ENCODE assay signal across 2 cellular contexts in the genomic region with DNA sequence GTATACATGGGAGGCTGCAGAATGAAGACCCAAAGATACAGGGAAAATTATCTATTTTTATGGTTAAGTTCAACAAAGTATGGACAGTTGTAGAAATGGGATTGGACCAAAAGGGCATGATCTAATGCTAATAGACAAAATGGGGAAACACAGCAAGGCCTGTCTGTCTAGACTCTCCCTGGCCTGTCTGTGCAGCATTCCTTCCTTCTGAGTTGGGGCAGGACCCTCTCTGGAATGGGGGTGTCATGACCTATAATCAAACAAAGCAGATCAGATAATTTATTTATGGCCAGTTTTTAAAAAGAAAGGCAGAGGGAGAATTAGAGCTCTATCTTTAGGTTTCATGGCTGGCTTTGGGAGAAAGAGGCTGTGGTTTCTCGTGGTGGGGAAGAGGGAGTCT.
TF ChIP-seq lines count a peak whose summit lies in the region.

No MANE protein-coding gene starts in this region.

TF ChIP-seq in SK-N-SH treated with all-trans-retinoic acid at 6 μM for 48 hours, 23 proteins besides CTCF, POLR2A, EP300 and RAD21 (continued from another document):
- TF ChIP-seq, protein P1, sequence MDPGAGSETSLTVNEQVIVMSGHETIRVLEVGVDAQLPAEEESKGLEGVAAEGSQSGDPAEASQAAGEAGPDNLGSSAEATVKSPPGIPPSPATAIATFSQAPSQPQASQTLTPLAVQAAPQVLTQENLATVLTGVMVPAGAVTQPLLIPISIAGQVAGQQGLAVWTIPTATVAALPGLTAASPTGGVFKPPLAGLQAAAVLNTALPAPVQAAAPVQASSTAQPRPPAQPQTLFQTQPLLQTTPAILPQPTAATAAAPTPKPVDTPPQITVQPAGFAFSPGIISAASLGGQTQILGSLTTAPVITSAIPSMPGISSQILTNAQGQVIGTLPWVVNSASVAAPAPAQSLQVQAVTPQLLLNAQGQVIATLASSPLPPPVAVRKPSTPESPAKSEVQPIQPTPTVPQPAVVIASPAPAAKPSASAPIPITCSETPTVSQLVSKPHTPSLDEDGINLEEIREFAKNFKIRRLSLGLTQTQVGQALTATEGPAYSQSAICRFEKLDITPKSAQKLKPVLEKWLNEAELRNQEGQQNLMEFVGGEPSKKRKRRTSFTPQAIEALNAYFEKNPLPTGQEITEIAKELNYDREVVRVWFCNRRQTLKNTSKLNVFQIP (CRISPR knock-in tag; IDR thresholded peaks at IDR 0.05; ENCODE audit: borderline replicate concordance, low read depth), result no peak
- TF ChIP-seq ZNF70 (CRISPR knock-in tag; IDR thresholded peaks at IDR 0.05) (no peak), CSRNP3 (CRISPR knock-in tag; IDR thresholded peaks at IDR 0.05) (no peak)
- TF ChIP-seq, protein P2, sequence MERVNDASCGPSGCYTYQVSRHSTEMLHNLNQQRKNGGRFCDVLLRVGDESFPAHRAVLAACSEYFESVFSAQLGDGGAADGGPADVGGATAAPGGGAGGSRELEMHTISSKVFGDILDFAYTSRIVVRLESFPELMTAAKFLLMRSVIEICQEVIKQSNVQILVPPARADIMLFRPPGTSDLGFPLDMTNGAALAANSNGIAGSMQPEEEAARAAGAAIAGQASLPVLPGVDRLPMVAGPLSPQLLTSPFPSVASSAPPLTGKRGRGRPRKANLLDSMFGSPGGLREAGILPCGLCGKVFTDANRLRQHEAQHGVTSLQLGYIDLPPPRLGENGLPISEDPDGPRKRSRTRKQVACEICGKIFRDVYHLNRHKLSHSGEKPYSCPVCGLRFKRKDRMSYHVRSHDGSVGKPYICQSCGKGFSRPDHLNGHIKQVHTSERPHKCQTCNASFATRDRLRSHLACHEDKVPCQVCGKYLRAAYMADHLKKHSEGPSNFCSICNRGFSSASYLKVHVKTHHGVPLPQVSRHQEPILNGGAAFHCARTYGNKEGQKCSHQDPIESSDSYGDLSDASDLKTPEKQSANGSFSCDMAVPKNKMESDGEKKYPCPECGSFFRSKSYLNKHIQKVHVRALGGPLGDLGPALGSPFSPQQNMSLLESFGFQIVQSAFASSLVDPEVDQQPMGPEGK (CRISPR knock-in tag; IDR thresholded peaks at IDR 0.05; ENCODE audit: borderline replicate concordance), result no peak

TF ChIP-seq in SK-N-SH, 30 proteins besides CTCF, POLR2A, EP300 and RAD21 (continued from another document):
- TF ChIP-seq REST (IDR thresholded peaks at IDR 0.05; ENCODE audit: low read depth, low read length), result no peak
- no peak for TF ChIP-seq MXI1 (IDR thresholded peaks at IDR 0.05; ENCODE audit: low read depth, low read length)
- TF ChIP-seq RCOR1 (IDR thresholded peaks at IDR 0.05; ENCODE audit: low read length), result no peak
